ENCODE assay signal across 25 cellular contexts in the genomic region with DNA sequence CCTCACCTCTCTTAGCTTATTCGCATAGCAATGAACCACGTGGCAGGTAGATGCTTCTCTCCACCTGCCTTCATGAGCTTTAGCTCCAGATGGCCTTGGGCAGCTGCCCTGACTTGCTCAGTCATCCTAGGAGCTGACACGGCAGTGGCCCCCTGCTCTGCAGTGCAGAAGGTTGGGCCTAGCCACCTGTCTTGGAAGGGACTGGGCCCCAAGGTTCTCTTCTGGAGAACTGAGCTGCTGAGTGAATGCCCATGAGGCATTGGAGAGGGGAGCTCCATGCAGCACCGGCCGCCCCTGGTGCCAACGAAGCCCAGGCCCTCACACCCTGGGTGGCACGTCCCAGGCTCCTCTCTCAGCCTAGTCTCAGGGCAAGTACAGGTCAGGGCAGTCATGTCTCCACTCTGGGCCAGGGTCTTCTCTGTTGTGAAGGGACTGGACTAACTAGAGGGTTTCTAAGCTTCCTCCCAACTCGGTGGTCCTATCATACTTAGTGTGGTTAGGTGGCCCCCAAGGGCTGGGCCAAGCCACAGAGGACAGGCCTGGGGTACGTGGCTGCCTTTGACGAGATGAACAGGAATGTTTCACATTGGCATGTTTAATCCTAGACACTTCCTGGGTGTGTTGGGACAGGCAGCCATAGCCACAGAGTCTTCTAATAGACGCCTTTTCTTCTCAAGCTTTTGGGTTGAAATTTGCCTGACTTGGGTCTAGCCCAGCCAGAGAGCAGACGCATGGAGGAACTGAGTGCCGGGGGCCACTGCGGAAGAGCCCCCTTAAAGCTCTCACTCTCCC. TPM values are rescaled to one million over a fixed set of nuclear protein-coding genes. Genes with fewer than 3 reads are reported as not detected.
DNase-seq lines count a peak whose midpoint lies in the region; ATAC-seq and TF ChIP-seq lines count a peak whose summit lies in the region.
"Had no signal": no experiment of that assay in that cellular context is flagged by ENCODE, and none has a peak within 500 bp of the region (broad histone marks: within the 10 kb centered on the region; RNA-seq: fewer than 3 reads in every experiment).

No MANE protein-coding gene starts in this region.

- H3K27me3 ChIP-seq in RWPE2 (ENCODE audit: insufficient read depth, poor library complexity, severe bottlenecking) (no peaks in the 10 kb centered on the region), foreskin keratinocyte (peaks cover 2% of the 10 kb centered on the region)
- H3K27me3 ChIP-seq: BE2C, Peyer's patch had no signal

- no peak overlapping the region for H3K4me3 ChIP-seq in RWPE2 (ENCODE audit: severe bottlenecking)
- H3K4me3 ChIP-seq: HAP-1, Peyer's patch had no signal

- ATAC-seq in RWPE2 (ENCODE audit: low read depth), result peak; percentile 55; the same call in 2 of the 3 replicates
- ATAC-seq in foreskin keratinocyte, result peak; percentile 58
- ATAC-seq in HG03159 (IDR thresholded peaks at IDR 0.05; ENCODE audit: unreplicated experiment), result no peak
- no peak for ATAC-seq in GM18498 (IDR thresholded peaks at IDR 0.05; ENCODE audit: unreplicated experiment)

- DNase-seq in DMS 273 treated with DMSO at 0.1 percent for 48 hours (lab: John Stamatoyannopoulos, UW) (peak; percentile 3), HuH-7 (ENCODE audit: low spot score) (peak; percentile 2), RWPE2 (ENCODE audit: low spot score) (no peak), foreskin keratinocyte (peak; percentile 9 to 35), putamen (ENCODE audit: low spot score) (no peak), ureter (ENCODE audit: low spot score) (no peak)
- DNase-seq: BE2C; CD8-positive, alpha-beta memory T cell; DMS153; GOT3; HFFc6; Karpas-422; MV-4-11; NCI-H1105; NCI-H1436 treated with DMSO at 0.1 percent for 48 hours; NCI-H187 treated with DMSO at 0.1 percent for 48 hours; NCI-H526 treated with DMSO at 0.1 percent for 48 hours; OCI-M1; Peyer's patch; SK-N-SH; SW 1271 had no signal

- H3K9me3 ChIP-seq in RWPE2 (ENCODE audit: severe bottlenecking), result no peaks in the 10 kb centered on the region
- H3K9me3 ChIP-seq: BE2C, HAP-1, Peyer's patch, SK-N-SH had no signal

- no peak for TF ChIP-seq CTCF in RWPE2 (IDR thresholded peaks at IDR 0.05; ENCODE audit: poor library complexity, severe bottlenecking)
- TF ChIP-seq CTCF in foreskin keratinocyte (conservative IDR thresholded peaks at IDR 0.05), result no peak

- H3K4me1 ChIP-seq in RWPE2 (ENCODE audit: insufficient read depth, poor library complexity, severe bottlenecking), result peaks cover 7% of the 10 kb centered on the region
- peaks cover 4% of the 10 kb centered on the region for H3K4me1 ChIP-seq in foreskin keratinocyte
- H3K4me1 ChIP-seq: BE2C, HAP-1, Peyer's patch had no signal

- no peaks in the 10 kb centered on the region for H3K36me3 ChIP-seq in RWPE2 (ENCODE audit: low read depth)
- H3K36me3 ChIP-seq: BE2C, HAP-1, Peyer's patch had no signal

- H3K27ac ChIP-seq in RWPE2 (ENCODE audit: poor library complexity, severe bottlenecking) (no peak overlapping the region), foreskin keratinocyte (no peak overlapping the region)
- H3K27ac ChIP-seq: Peyer's patch had no signal

RNA-seq across cellular contexts. Expression of gene ALX4, which starts 47.9 kb away (rescaled TPM):
- total RNA-seq in foreskin keratinocyte (not detected in 2 replicates), ureter (not detected)
- polyA plus RNA-seq in foreskin keratinocyte, result not detected in 2 replicates
- total RNA-seq: CD8-positive, alpha-beta memory T cell; Peyer's patch had no signal
- polyA plus RNA-seq: CD14-positive monocyte; CD8-positive, alpha-beta memory T cell had no signal

Comparison
In these comparisons a context has a peak if more than half of its experiments do, and no peak if none do; other contexts are left out.
1. DNase-seq: peak in DMS 273 treated with DMSO at 0.1 percent for 48 hours (single experiment), HuH-7 (single experiment) and foreskin keratinocyte (2 of 2); none in RWPE2 (single experiment), putamen (single experiment) and ureter (single experiment).
2. ATAC-seq: peak in RWPE2 (single experiment) and foreskin keratinocyte (single experiment); none in HG03159 (single experiment) and GM18498 (single experiment).